In the genomic region with DNA sequence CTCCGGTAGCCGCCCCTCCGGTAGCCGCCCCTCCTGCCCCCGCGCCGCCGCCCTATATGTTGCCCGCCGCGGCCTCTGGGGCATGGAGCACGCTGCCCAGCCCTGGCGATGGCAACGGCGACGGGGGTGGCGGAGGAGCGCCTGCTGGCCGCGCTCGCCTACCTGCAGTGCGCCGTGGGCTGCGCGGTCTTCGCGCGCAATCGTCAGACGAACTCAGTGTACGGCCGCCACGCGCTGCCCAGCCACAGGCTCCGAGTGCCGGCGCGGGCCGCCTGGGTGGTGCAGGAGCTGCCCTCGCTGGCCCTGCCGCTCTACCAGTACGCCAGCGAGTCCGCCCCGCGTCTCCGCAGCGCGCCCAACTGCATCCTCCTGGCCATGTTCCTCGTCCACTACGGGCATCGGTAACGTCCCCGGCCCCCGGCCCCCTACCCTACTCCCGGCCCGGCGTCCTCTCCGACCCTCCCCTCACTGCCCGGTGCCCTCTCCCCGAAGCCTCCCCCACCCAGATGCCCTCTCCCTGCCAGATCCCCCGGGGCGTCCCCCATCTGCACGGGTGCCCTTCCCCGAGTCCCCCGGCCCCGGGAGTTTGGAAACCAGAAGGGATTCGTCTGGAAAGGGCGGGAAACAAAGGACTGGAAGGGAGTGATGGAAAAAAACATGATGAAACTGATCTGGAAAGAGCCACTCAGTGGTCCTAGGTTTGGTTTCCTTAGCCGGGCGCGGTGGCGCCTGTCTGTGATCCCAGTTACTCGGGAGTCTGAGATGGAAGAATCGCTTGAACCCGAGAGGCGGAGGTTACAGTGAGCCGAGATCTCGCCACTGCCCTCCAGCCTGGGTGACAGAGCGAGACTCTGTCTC, we compare ENCODE assay signal across 8 cellular contexts. TPM values are rescaled to one million over a fixed set of nuclear protein-coding genes. Genes with fewer than 3 reads are reported as not detected.
A peak's percentile ranks its signal among the peaks of the same experiment; 100 is the strongest.
DNase-seq lines count a peak whose midpoint lies in the region; ATAC-seq and TF ChIP-seq lines count a peak whose summit lies in the region.

No MANE protein-coding gene starts in this region.

- H3K27ac ChIP-seq in Peyer's patch: peak overlapping the region; percentile 86 to 95 (median 90)
- H3K27ac ChIP-seq in coronary artery: peak overlapping the region; percentile 81 to 92
- H3K27ac ChIP-seq in right lobe of liver: peak overlapping the region; percentile 94 to 99 (median 96)
- peak overlapping the region; percentile 92 for H3K27ac ChIP-seq in suprapubic skin

- H3K27me3 ChIP-seq in Peyer's patch: no peaks in the 10 kb centered on the region
- no peaks in the 10 kb centered on the region for H3K27me3 ChIP-seq in right lobe of liver
- H3K27me3 ChIP-seq in suprapubic skin: no peaks in the 10 kb centered on the region

- TF ChIP-seq POLR2A in Peyer's patch (IDR thresholded peaks at IDR 0.05) (peak in 1 of 2 donors; percentile 70), right lobe of liver (IDR thresholded peaks at IDR 0.05) (no peak), suprapubic skin (IDR thresholded peaks at IDR 0.05) (no peak)

- DNase-seq in DMS 273 (lab: John Stamatoyannopoulos, UW; ENCODE audit: unreplicated experiment) (peak; percentile 88), DMS 273 treated with DMSO at 0.1 percent for 48 hours (lab: John Stamatoyannopoulos, UW) (no peak), Peyer's patch (peak in 2 of 3 donors; percentile 42 to 57), coronary artery (ENCODE audit: low spot score) (peak; percentile 78), right lobe of liver (peak in 1 of 3 donors; percentile 70), suprapubic skin (ENCODE audit: low spot score in 2 of 2) (no peak)

- H3K36me3 ChIP-seq in Peyer's patch (peaks cover 0 to 20% (median 0%) of the 10 kb centered on the region in 3 donors), right lobe of liver (peaks cover 0 to 27% (median 0%) of the 10 kb centered on the region in 4 donors), suprapubic skin (peaks cover 22% of the 10 kb centered on the region)

- H3K4me3 ChIP-seq in Peyer's patch: peak overlapping the region; percentile 73 to 98 (median 86)
- H3K4me3 ChIP-seq in coronary artery: peak overlapping the region; percentile 99
- H3K4me3 ChIP-seq in right lobe of liver: peak overlapping the region; percentile 97 to 98 (median 97)
- H3K4me3 ChIP-seq in suprapubic skin: peak overlapping the region; percentile 94

- TF ChIP-seq CTCF in Peyer's patch (IDR thresholded peaks at IDR 0.05) (peak in 2 of 6 experiments; percentile 19 to 24), coronary artery (IDR thresholded peaks at IDR 0.05) (no peak), right lobe of liver (IDR thresholded peaks at IDR 0.05) (no peak), suprapubic skin (IDR thresholded peaks at IDR 0.05) (no peak)

- H3K9me3 ChIP-seq in Peyer's patch: no peaks in the 10 kb centered on the region
- H3K9me3 ChIP-seq in right lobe of liver: no peaks in the 10 kb centered on the region
- H3K9me3 ChIP-seq in suprapubic skin: no peaks in the 10 kb centered on the region

- H3K4me1 ChIP-seq in Peyer's patch: peaks cover 0 to 25% (median 3%) of the 10 kb centered on the region in 4 donors
- H3K4me1 ChIP-seq in right lobe of liver: peaks cover 0 to 40% (median 14%) of the 10 kb centered on the region in 4 donors
- peaks cover 58% of the 10 kb centered on the region for H3K4me1 ChIP-seq in suprapubic skin

- intact Hi-C loops in right lobe of liver (cut with DNase I): loop anchor here (10.0 kb wide), 2 partner anchors 71 to 111 kb away; no protein-coding TSS in a partner anchor

- 2% methylated on average over 27 of the region's 80 CpGs for WGBS in right lobe of liver (ENCODE audit: insufficient coverage, low coverage, low lambda C conversion rate, missing lambda C conversion rate)
- 2% methylated on average over 47 of the region's 80 CpGs for WGBS in suprapubic skin

- no peak for TF ChIP-seq EP300 in suprapubic skin (IDR thresholded peaks at IDR 0.05)

- ATAC-seq in GM19372 (IDR thresholded peaks at IDR 0.05; ENCODE audit: low read depth, unreplicated experiment): peak; percentile 46
- peak; percentile 37 for ATAC-seq in HG03342 (IDR thresholded peaks at IDR 0.05; ENCODE audit: unreplicated experiment)
- ATAC-seq in right lobe of liver: peak in 1 of 4 donors; percentile 49

RNA-seq across cellular contexts. Expression of a gene that starts 0.5 kb away (rescaled TPM):
- total RNA-seq in Peyer's patch (10 to 100 TPM in 3 of 4 donors, 1 to 10 TPM in 1; 5.8 to 16.9 (median 13.1) TPM), right lobe of liver (10 to 100 TPM; 13.5 to 87.6 (median 52.2) TPM), suprapubic skin (10 to 100 TPM; 62.7 to 86.8 (median 74.8) TPM)

RNA-seq across cellular contexts. Expression of a gene that starts 0.9 kb away (rescaled TPM):
- total RNA-seq in Peyer's patch (100 to 1,000 TPM in 1 of 4 donors, 10 to 100 TPM in 3; 27.5 to 134 (median 55.8) TPM), right lobe of liver (10 to 100 TPM; 24.6 to 42.5 (median 29.1) TPM), suprapubic skin (10 to 100 TPM; 48.8 to 90.8 (median 56.4) TPM)

Comparison
In these comparisons a context has a peak if more than half of its experiments do, and no peak if none do; other contexts are left out.
1. DNase-seq: peak in DMS 273 (single experiment), Peyer's patch (2 of 3) and coronary artery (single experiment); none in DMS 273 treated with DMSO at 0.1 percent for 48 hours (single experiment) and suprapubic skin (0 of 2).
2. Peak in every context shown above with its lines, with median percentiles within 50 percentile points of each other: H3K27ac ChIP-seq and H3K4me3 ChIP-seq.